23 cellular contexts compared by ENCODE assay signal in the genomic region with DNA sequence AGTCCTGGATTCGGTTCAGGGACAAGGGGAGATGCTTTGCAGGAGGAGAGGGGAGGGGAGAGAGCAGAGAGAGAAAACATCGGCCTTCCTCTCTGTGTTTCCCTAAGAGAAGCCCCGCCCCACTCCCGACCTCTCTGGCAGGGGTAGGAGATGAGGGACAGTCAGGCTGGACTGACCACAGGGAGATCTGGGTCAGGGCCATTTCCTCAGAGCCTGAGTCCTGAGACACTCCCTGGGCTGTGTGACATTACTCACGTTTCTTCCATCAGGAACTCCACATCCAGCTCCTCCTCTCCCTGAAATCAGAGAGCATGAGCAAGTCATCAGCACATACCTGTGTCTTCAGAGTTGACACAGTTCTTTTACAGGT. TPM values are rescaled to one million over a fixed set of nuclear protein-coding genes. Genes with fewer than 3 reads are reported as not detected.
A peak's percentile ranks its signal among the peaks of the same experiment; 100 is the strongest.
DNase-seq lines count a peak whose midpoint lies in the region; ATAC-seq and TF ChIP-seq lines count a peak whose summit lies in the region.
"Had no signal": no experiment of that assay in that cellular context is flagged by ENCODE, and none has a peak within 500 bp of the region (broad histone marks: within the 10 kb centered on the region; RNA-seq: fewer than 3 reads in every experiment).

No MANE protein-coding gene starts in this region.

- H3K23ac ChIP-seq in trophoblast cell (ENCODE audit: low read length) = no peak overlapping the region

- H3K36me3 Mint-ChIP-seq in GM23338 (ENCODE audit: low read depth) (no peaks in the 10 kb centered on the region), endodermal cell (ENCODE audit: low read depth) (no peaks in the 10 kb centered on the region)
- H3K36me3 Mint-ChIP-seq: activated naive CD4-positive, alpha-beta T cell treated with anti-CD3 and anti-CD28 coated beads, Interleukin-2, amount 50 U/mL, for 24 hours; CD14-positive monocyte; T-cell had no signal

- H3K27me3 ChIP-seq in GM23338 (ENCODE audit: insufficient read depth) (no peaks in the 10 kb centered on the region), endodermal cell (ENCODE audit: control insufficient read depth, insufficient read depth, low read length, poor library complexity, severe bottlenecking) (no peaks in the 10 kb centered on the region), trophoblast cell (ENCODE audit: insufficient read depth, low read length) (peaks cover 6% of the 10 kb centered on the region)
- H3K27me3 ChIP-seq: gastrocnemius medialis, upper lobe of left lung had no signal

- H3K4me1 Mint-ChIP-seq in GM23338 = peaks cover 21% of the 10 kb centered on the region
- H3K4me1 Mint-ChIP-seq in endodermal cell = peaks cover 6% of the 10 kb centered on the region

- TF ChIP-seq CTCF in GM23338 (conservative IDR thresholded peaks at IDR 0.05; ENCODE audit: low read depth in 2 of 2) = no peak
- TF ChIP-seq CTCF in endodermal cell (conservative IDR thresholded peaks at IDR 0.05) = no peak

- no peak overlapping the region for H2BK120ac ChIP-seq in trophoblast cell (ENCODE audit: insufficient read depth, low read length, poor library complexity)

- H4K91ac ChIP-seq in trophoblast cell (ENCODE audit: low read depth, low read length) = no peak overlapping the region

- DNase-seq in GM23338 (ENCODE audit: low spot score) = peak; percentile 35
- peak; percentile 18 for DNase-seq in RPMI7951 (ENCODE audit: low read depth)
- peak; percentile 52 for DNase-seq in endodermal cell
- peak; percentile 71 to 77 for DNase-seq in trophoblast cell
- DNase-seq in COLO829 (ENCODE audit: low spot score) = no peak
- DNase-seq in H4 (ENCODE audit: low spot score) = no peak
- DNase-seq: activated CD4-positive, alpha-beta T cell treated with anti-CD3 and anti-CD28 coated beads for 1 hour; activated T-cell treated with anti-CD3 and anti-CD28 coated beads, Interleukin-2, amount 50 U/mL, for 4 hours; DMS 273 treated with DMSO at 0.1 percent for 48 hours; gastrocnemius medialis; KG1; NCI-H1694 treated with DMSO at 0.1 percent for 48 hours; occipital lobe; SHP77 treated with DMSO at 0.1 percent for 48 hours; T-cell had no signal

- no peak overlapping the region for H2AK5ac ChIP-seq in trophoblast cell (ENCODE audit: low read length)

- no peak overlapping the region for H3K9ac ChIP-seq in endodermal cell (ENCODE audit: extremely low read depth, low read length, poor library complexity, severe bottlenecking)
- no peak overlapping the region for H3K9ac ChIP-seq in trophoblast cell (ENCODE audit: low read length)

- H3K27ac ChIP-seq in GM23338 (ENCODE audit: low read depth) = no peak overlapping the region
- H3K27ac ChIP-seq in endodermal cell (ENCODE audit: low read depth, low read length) = no peak overlapping the region
- no peak overlapping the region for H3K27ac ChIP-seq in trophoblast cell (ENCODE audit: low read depth, low read length)
- H3K27ac ChIP-seq: gastrocnemius medialis had no signal

- H3K79me1 ChIP-seq in trophoblast cell (ENCODE audit: low read length) = no peaks in the 10 kb centered on the region

- H3K4ac ChIP-seq in trophoblast cell (ENCODE audit: low read depth, low read length) = no peak overlapping the region

- H2AFZ ChIP-seq in GM23338 (peak overlapping the region; percentile 84), trophoblast cell (ENCODE audit: insufficient read depth, low read length, poor library complexity) (no peak overlapping the region)

- no peak overlapping the region for H4K8ac ChIP-seq in trophoblast cell (ENCODE audit: low read depth, low read length)

- no peaks in the 10 kb centered on the region for H3K79me2 ChIP-seq in GM23338 (replicated peaks; ENCODE audit: insufficient read depth)
- H3K79me2 ChIP-seq in trophoblast cell (ENCODE audit: control insufficient read depth, insufficient read depth, low read length, poor library complexity) = no peaks in the 10 kb centered on the region

- TF ChIP-seq POLR2A in GM18505 (IDR thresholded peaks at IDR 0.05; ENCODE audit: borderline replicate concordance, extremely low read depth, insufficient read depth, insufficient read length) = no peak

- H3K4me3 ChIP-seq in GM23338 (no peak overlapping the region), endodermal cell (ENCODE audit: low read length) (no peak overlapping the region), trophoblast cell (ENCODE audit: low read depth, low read length) (no peak overlapping the region)
- H3K4me3 ChIP-seq: gastrocnemius medialis, upper lobe of left lung had no signal

- H2BK5ac ChIP-seq in trophoblast cell (ENCODE audit: low read depth, low read length, poor library complexity) = no peak overlapping the region

- H3K36me3 ChIP-seq in GM23338 (ENCODE audit: insufficient read depth) = no peaks in the 10 kb centered on the region
- H3K36me3 ChIP-seq in endodermal cell (ENCODE audit: control insufficient read depth, insufficient read depth, low read length) = no peaks in the 10 kb centered on the region
- H3K36me3 ChIP-seq in trophoblast cell (ENCODE audit: control insufficient read depth in 1 of 2, insufficient read depth in 2 of 2, low read length in 2 of 2) = no peaks in the 10 kb centered on the region
- H3K36me3 ChIP-seq: gastrocnemius medialis, upper lobe of left lung had no signal

- H3F3A ChIP-seq in GM23338 (replicated peaks; ENCODE audit: low read depth) = no peaks in the 10 kb centered on the region

- H3K4me2 ChIP-seq in GM23338 (no peak overlapping the region; the same call in 1 of the 2 replicates), trophoblast cell (ENCODE audit: low read length) (no peak overlapping the region)

- H3K9me3 Mint-ChIP-seq in GM23338 (no peaks in the 10 kb centered on the region; the same call in 2 of the 3 replicates), endodermal cell (no peaks in the 10 kb centered on the region)
- H3K9me3 Mint-ChIP-seq: activated naive CD4-positive, alpha-beta T cell treated with anti-CD3 and anti-CD28 coated beads, Interleukin-2, amount 50 U/mL, for 24 hours; activated T-cell treated with anti-CD3 and anti-CD28 coated beads, Interleukin-2, amount 50 U/mL, for 4 hours; T-cell had no signal

- WGBS in endodermal cell (ENCODE audit: insufficient coverage in 1 of 2, insufficient read length in 1 of 2), 2 experiments = 78 to 83% methylated on average over 5 of the region's 5 CpGs
- no CpG with 5 or more reads among the region's 5 CpGs for WGBS in trophoblast cell (ENCODE audit: extremely low coverage, insufficient coverage, insufficient read length)

- no peak overlapping the region for H3K14ac ChIP-seq in trophoblast cell (ENCODE audit: low read length)

- H3K27me3 Mint-ChIP-seq in GM23338 (ENCODE audit: insufficient read depth, low read depth, poor library complexity) (peaks cover 13% of the 10 kb centered on the region), endodermal cell (ENCODE audit: insufficient read depth) (peaks cover 10% of the 10 kb centered on the region)

- H4K20me1 ChIP-seq in GM23338 (replicated peaks; ENCODE audit: insufficient read depth) = no peaks in the 10 kb centered on the region

- no peak overlapping the region for H2BK12ac ChIP-seq in trophoblast cell (ENCODE audit: low read length)

- H4K12ac ChIP-seq in trophoblast cell (ENCODE audit: low read depth, low read length) = no peak overlapping the region

- H3K4me1 ChIP-seq in GM23338 (ENCODE audit: insufficient read depth) (peaks cover 8% of the 10 kb centered on the region), endodermal cell (ENCODE audit: control insufficient read depth, insufficient read depth, low read length) (no peaks in the 10 kb centered on the region), trophoblast cell (ENCODE audit: control insufficient read depth in 1 of 2, insufficient read depth in 2 of 2, low read length in 2 of 2) (no peaks in the 10 kb centered on the region)

- ATAC-seq in GM23338 (no peak), GM18505 (IDR thresholded peaks at IDR 0.05; ENCODE audit: unreplicated experiment) (no peak), GM21423 (IDR thresholded peaks at IDR 0.05; ENCODE audit: unreplicated experiment) (no peak)

- H3K18ac ChIP-seq in trophoblast cell (ENCODE audit: low read length) = no peak overlapping the region

- H3K9me3 ChIP-seq in endodermal cell (ENCODE audit: control insufficient read depth, low read length) = no peaks in the 10 kb centered on the region
- no peaks in the 10 kb centered on the region for H3K9me3 ChIP-seq in trophoblast cell (ENCODE audit: insufficient read depth, low read depth, low read length)
- H3K9me3 ChIP-seq: gastrocnemius medialis, upper lobe of left lung had no signal

- no peaks in the 10 kb centered on the region for H3K9me2 ChIP-seq in GM23338 (ENCODE audit: insufficient read depth)

- no peak overlapping the region for H3K4me3 Mint-ChIP-seq in GM23338
- no peak overlapping the region for H3K4me3 Mint-ChIP-seq in endodermal cell
- H3K4me3 Mint-ChIP-seq: activated naive CD4-positive, alpha-beta T cell treated with anti-CD3 and anti-CD28 coated beads, Interleukin-2, amount 50 U/mL, for 24 hours; activated T-cell treated with anti-CD3 and anti-CD28 coated beads, Interleukin-2, amount 50 U/mL, for 4 hours; T-cell had no signal

- H3K27ac Mint-ChIP-seq in GM23338 (no peak overlapping the region), endodermal cell (no peak overlapping the region)
- H3K27ac Mint-ChIP-seq: activated naive CD4-positive, alpha-beta T cell treated with anti-CD3 and anti-CD28 coated beads, Interleukin-2, amount 50 U/mL, for 24 hours; T-cell had no signal

TF ChIP-seq in GM23338, 12 proteins besides CTCF, POLR2A, EP300 and RAD21 (continues in another document):
- TF ChIP-seq ZNF114 (CRISPR knock-in tag; IDR thresholded peaks at IDR 0.05) (no peak), EZH2 (IDR thresholded peaks at IDR 0.05; ENCODE audit: low read depth, unreplicated experiment) (no peak)

RNA-seq across cellular contexts. Expression of gene PLA2G4D, which starts 9.1 kb away (rescaled TPM):
- total RNA-seq in GM23338 (2014; rRNA removed; shearing (Covaris generic)) = 0.07 TPM in 1 of 2 replicates, not detected in the other
- polyA plus RNA-seq in GM23338 (2016; fragmentation: Nextera tagmentation; extraction: Ambion mirVana) = 0.15 TPM in 1 of 2 replicates, not detected in the other
- not detected in 2 replicates for total RNA-seq in RPMI7951 (2014; rRNA removed; shearing (Covaris generic))
- total RNA-seq in endodermal cell = not detected
- polyA plus RNA-seq in endodermal cell (2013, experiment 1 of 2) = not detected
- polyA plus RNA-seq in endodermal cell (2013, experiment 2 of 2) = not detected
- polyA plus RNA-seq in trophoblast cell (2013) = not detected in 2 replicates
- not detected in 2 replicates for total RNA-seq in H4 (2014; rRNA removed; shearing (Covaris generic))
- total RNA-seq: activated T-cell treated with anti-CD3 and anti-CD28 coated beads, Interleukin-2, amount 50 U/mL, for 4 hours; astrocyte; lung microvascular endothelial cell; occipital lobe; T-cell; upper lobe of left lung had no signal
- polyA plus RNA-seq: AG04450, CD14-positive monocyte had no signal

Comparison
In these comparisons a context has a peak if more than half of its experiments do, and no peak if none do; other contexts are left out.
1. DNase-seq: peak in GM23338 (single experiment), RPMI7951 (single experiment), endodermal cell (single experiment) and trophoblast cell (2 of 2); none in COLO829 (single experiment) and H4 (single experiment).